Comparison of ENCODE assay signal across 1 cellular context in genomic region chr2:164734196-164734595, GRCh38.
TF ChIP-seq lines count a peak whose summit lies in the region.

No MANE protein-coding gene starts in this region.

TF ChIP-seq in SK-N-SH, 30 proteins besides CTCF, POLR2A, EP300 and RAD21 (continued from another document):
- TF ChIP-seq, protein P1, sequence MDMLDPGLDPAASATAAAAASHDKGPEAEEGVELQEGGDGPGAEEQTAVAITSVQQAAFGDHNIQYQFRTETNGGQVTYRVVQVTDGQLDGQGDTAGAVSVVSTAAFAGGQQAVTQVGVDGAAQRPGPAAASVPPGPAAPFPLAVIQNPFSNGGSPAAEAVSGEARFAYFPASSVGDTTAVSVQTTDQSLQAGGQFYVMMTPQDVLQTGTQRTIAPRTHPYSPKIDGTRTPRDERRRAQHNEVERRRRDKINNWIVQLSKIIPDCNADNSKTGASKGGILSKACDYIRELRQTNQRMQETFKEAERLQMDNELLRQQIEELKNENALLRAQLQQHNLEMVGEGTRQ (IDR thresholded peaks at IDR 0.05; ENCODE audit: borderline replicate concordance, low read depth, low read length), result no peak
- TF ChIP-seq TCF12 (IDR thresholded peaks at IDR 0.05) (no peak), FOXJ3 (CRISPR knock-in tag; IDR thresholded peaks at IDR 0.05) (no peak), EZH2phosphoT487 (IDR thresholded peaks at IDR 0.05; ENCODE audit: borderline replicate concordance, low read depth) (no peak)
- TF ChIP-seq, protein P2, sequence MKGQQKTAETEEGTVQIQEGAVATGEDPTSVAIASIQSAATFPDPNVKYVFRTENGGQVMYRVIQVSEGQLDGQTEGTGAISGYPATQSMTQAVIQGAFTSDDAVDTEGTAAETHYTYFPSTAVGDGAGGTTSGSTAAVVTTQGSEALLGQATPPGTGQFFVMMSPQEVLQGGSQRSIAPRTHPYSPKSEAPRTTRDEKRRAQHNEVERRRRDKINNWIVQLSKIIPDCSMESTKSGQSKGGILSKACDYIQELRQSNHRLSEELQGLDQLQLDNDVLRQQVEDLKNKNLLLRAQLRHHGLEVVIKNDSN (IDR thresholded peaks at IDR 0.05; ENCODE audit: borderline replicate concordance, low read depth), result no peak
- TF ChIP-seq, protein P3, sequence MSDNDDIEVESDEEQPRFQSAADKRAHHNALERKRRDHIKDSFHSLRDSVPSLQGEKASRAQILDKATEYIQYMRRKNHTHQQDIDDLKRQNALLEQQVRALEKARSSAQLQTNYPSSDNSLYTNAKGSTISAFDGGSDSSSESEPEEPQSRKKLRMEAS (IDR thresholded peaks at IDR 0.05; ENCODE audit: low read depth), result no peak
